In genomic region chr12:122963928-122964240, GRCh38 we compare ENCODE assay signal across 9 cellular contexts. TPM values are rescaled to one million over a fixed set of nuclear protein-coding genes. Genes with fewer than 3 reads are reported as not detected.
DNase-seq lines count a peak whose midpoint lies in the region; ATAC-seq and TF ChIP-seq lines count a peak whose summit lies in the region.
"Had no signal": no experiment of that assay in that cellular context is flagged by ENCODE, and none has a peak within 500 bp of the region (broad histone marks: within the 10 kb centered on the region; RNA-seq: fewer than 3 reads in every experiment).

No MANE protein-coding gene starts in this region.

- intact Hi-C loops in heart right ventricle (cut with DNase I), result no loop called here

- H3K9me3 ChIP-seq in MG63, result no peaks in the 10 kb centered on the region
- H3K9me3 ChIP-seq in SJCRH30 (replicated peaks), result no peaks in the 10 kb centered on the region
- H3K9me3 ChIP-seq in heart right ventricle, result no peaks in the 10 kb centered on the region
- no peaks in the 10 kb centered on the region for H3K9me3 ChIP-seq in stomach smooth muscle (ENCODE audit: control insufficient read depth in 2 of 2, low read length in 2 of 2)

- peak; percentile 73 for DNase-seq in MG63
- DNase-seq in SJCRH30, result peak; percentile 56 to 64
- DNase-seq in heart right ventricle, result peak; percentile 37 to 66
- DNase-seq in ACHN, result no peak
- DNase-seq: activated naive CD8-positive, alpha-beta T cell treated with anti-CD3 and anti-CD28 coated beads, Interleukin-2, amount 50 U/mL, for 24 hours; NCI-H1436 had no signal

- H3K27me3 ChIP-seq in MG63 (no peaks in the 10 kb centered on the region), SJCRH30 (no peaks in the 10 kb centered on the region), heart right ventricle (no peaks in the 10 kb centered on the region), stomach smooth muscle (ENCODE audit: control insufficient read depth in 1 of 2, insufficient read depth in 2 of 2, low read length in 2 of 2) (no peaks in the 10 kb centered on the region)

- H3K4me3 ChIP-seq in MG63, result no peak overlapping the region
- H3K4me3 ChIP-seq in SJCRH30, result no peak overlapping the region
- H3K4me3 ChIP-seq in heart right ventricle, result peak overlapping the region in 1 of 10 donors; percentile 19
- H3K4me3 ChIP-seq in stomach smooth muscle (ENCODE audit: low read length in 2 of 2), result peak overlapping the region; percentile 40 to 49

- WGBS in heart right ventricle, 2 donors, result 17 to 41% methylated on average over 9 of the region's 9 CpGs

- H3K9ac ChIP-seq in stomach smooth muscle (ENCODE audit: low read length in 2 of 2), result no peak overlapping the region

- peak overlapping the region; percentile 2; the same call in 1 of the 2 replicates for H3K27ac ChIP-seq in SJCRH30
- peak overlapping the region in 2 of 10 donors; percentile 5 to 10 for H3K27ac ChIP-seq in heart right ventricle
- no peak overlapping the region for H3K27ac ChIP-seq in stomach smooth muscle (ENCODE audit: low read length)

- no peak for TF ChIP-seq CTCF in heart right ventricle (IDR thresholded peaks at IDR 0.05)

- ATAC-seq in heart right ventricle (peak in 4 of 8 donors; percentile 7 to 27 (median 12)), GM18519 (IDR thresholded peaks at IDR 0.05; ENCODE audit: low FRiP score, unreplicated experiment) (no peak), HG03565 (IDR thresholded peaks at IDR 0.05; ENCODE audit: unreplicated experiment) (no peak)
- ATAC-seq: activated naive CD8-positive, alpha-beta T cell treated with anti-CD3 and anti-CD28 coated beads, Interleukin-2, amount 50 U/mL, for 24 hours had no signal

- in situ Hi-C loops in ACHN (cut with HindIII; ENCODE audit: low pct_ligation_motif_present, low pct_unique_long_range_greater_than_20kb, low sequenced_read_pairs), result no loop called here

- H3K36me3 ChIP-seq in MG63, result peaks cover 3% of the 10 kb centered on the region; the same call in 1 of the 2 replicates
- H3K36me3 ChIP-seq in SJCRH30, result no peaks in the 10 kb centered on the region
- peaks cover 0 to 17% (median 5%) of the 10 kb centered on the region in 9 donors for H3K36me3 ChIP-seq in heart right ventricle
- H3K36me3 ChIP-seq in stomach smooth muscle (ENCODE audit: control insufficient read depth in 2 of 2, insufficient read depth in 2 of 2, low read length in 2 of 2), result peaks cover 0 to 2% of the 10 kb centered on the region in 2 donors

- H3K4me1 ChIP-seq in SJCRH30, result peaks cover 25% of the 10 kb centered on the region
- peaks cover 11 to 57% (median 38%) of the 10 kb centered on the region in 9 donors for H3K4me1 ChIP-seq in heart right ventricle
- H3K4me1 ChIP-seq in stomach smooth muscle (ENCODE audit: control insufficient read depth, insufficient read depth, low read length), result peaks cover 30% of the 10 kb centered on the region

RNA-seq across cellular contexts. Expression of gene ABCB9, which starts 2.4 kb away (rescaled TPM):
- total RNA-seq in MG63 (2014; rRNA removed; shearing (Covaris generic); ENCODE audit: low replicate concordance), result 6.4 and 10.0 TPM in 2 replicates
- total RNA-seq in SJCRH30 (2014; rRNA removed; shearing (Covaris generic)), result 5.9 and 7.1 TPM in 2 replicates
- total RNA-seq in heart right ventricle, result 1 to 10 TPM; 2.7 to 5.8 (median 4.5) TPM
- 1 to 10 TPM; 1.9 to 6.0 TPM for polyA plus RNA-seq in heart right ventricle

RNA-seq across cellular contexts. Expression of gene OGFOD2, which starts 11.2 kb away (rescaled TPM):
- 15.9 and 24.2 TPM in 2 replicates for total RNA-seq in MG63 (2014; rRNA removed; shearing (Covaris generic); ENCODE audit: low replicate concordance)
- total RNA-seq in SJCRH30 (2014; rRNA removed; shearing (Covaris generic)), result 5.9 and 6.7 TPM in 2 replicates
- total RNA-seq in heart right ventricle, result 10 to 100 TPM; 10.6 to 17.1 (median 12.0) TPM
- polyA plus RNA-seq in heart right ventricle, result 10 to 100 TPM; 12.0 to 15.9 TPM

RNA-seq across cellular contexts. Expression of gene ARL6IP4, which starts 16.6 kb away (rescaled TPM):
- total RNA-seq in MG63 (2014; rRNA removed; shearing (Covaris generic); ENCODE audit: low replicate concordance), result 276 and 413 TPM in 2 replicates
- 135 and 144 TPM in 2 replicates for total RNA-seq in SJCRH30 (2014; rRNA removed; shearing (Covaris generic))
- 100 to 1,000 TPM; 125 to 161 (median 137) TPM for total RNA-seq in heart right ventricle
- polyA plus RNA-seq in heart right ventricle, result 100 to 1,000 TPM; 226 to 319 TPM

Comparison
In these comparisons a context has a peak if more than half of its experiments do, and no peak if none do; other contexts are left out.
1. H3K4me3 ChIP-seq: peak in stomach smooth muscle (2 of 2); none in MG63 (single experiment) and SJCRH30 (single experiment).